8 cellular contexts compared by ENCODE assay signal in the genomic region with DNA sequence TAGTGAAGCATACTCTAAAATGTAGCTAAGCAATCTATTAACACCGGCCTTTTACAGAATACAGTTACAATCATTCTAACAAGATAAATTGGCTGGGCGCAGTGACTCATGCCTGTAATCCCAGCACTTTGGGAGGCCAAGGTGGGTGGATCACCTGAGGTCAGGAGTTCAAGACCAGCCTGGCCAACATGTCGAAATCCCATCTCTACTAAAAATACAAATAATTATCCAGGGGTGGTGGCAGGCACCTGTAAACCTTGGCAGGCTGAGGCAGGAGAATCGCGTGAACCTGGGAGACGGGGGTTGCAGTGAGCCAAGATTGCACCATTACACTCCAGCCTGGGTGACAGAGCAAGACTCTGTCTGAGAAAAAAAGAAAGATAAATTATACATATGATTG. TPM values are rescaled to one million over a fixed set of nuclear protein-coding genes. Genes with fewer than 3 reads are reported as not detected.
DNase-seq lines count a peak whose midpoint lies in the region; ATAC-seq, FAIRE-seq and TF ChIP-seq lines count a peak whose summit lies in the region.
"Not testable (repeated sequence)": the region's sequence is repeated elsewhere in the genome, so short reads cannot be mapped to it uniquely, and the experiment has no call there.
"Had no signal": no experiment of that assay in that cellular context is flagged by ENCODE, and none has a peak within 500 bp of the region (broad histone marks: within the 10 kb centered on the region; RNA-seq: fewer than 3 reads in every experiment).

No MANE protein-coding gene starts in this region.

- H3K27me3 ChIP-seq in K562 (ENCODE audit: control insufficient read depth in 2 of 2, insufficient read depth in 2 of 2, low read length in 2 of 2); liver (ENCODE audit: control insufficient read depth in 4 of 4, insufficient read depth in 4 of 4, low read length in 3 of 4); right lobe of liver: not testable (repeated sequence)

- H3K27ac ChIP-seq in RWPE1 (peak overlapping the region; percentile 26; the same call in 1 of the 2 replicates), liver (ENCODE audit: low read depth in 1 of 2, low read length in 2 of 2) (peak overlapping the region in 1 of 2 donors; percentile 20), right lobe of liver (peak overlapping the region in 1 of 3 donors; percentile 42)
- H3K27ac ChIP-seq in K562 (ENCODE audit: extremely low read depth, low read depth, low read length), result not testable (repeated sequence)

- TF ChIP-seq POLR2A in K562 (conservative IDR thresholded peaks at IDR 0.05); right lobe of liver (IDR thresholded peaks at IDR 0.05): not testable (repeated sequence)

- TF ChIP-seq EP300 in K562 (IDR thresholded peaks at IDR 0.05; ENCODE audit: low read length), result not testable (repeated sequence)

- H3K4me1 ChIP-seq in K562 (replicated peaks in 1 of 2; ENCODE audit: control insufficient read depth in 2 of 2, insufficient read depth in 2 of 2, low read length in 2 of 2), result not testable (repeated sequence)
- H3K4me1 ChIP-seq in liver (ENCODE audit: control insufficient read depth in 4 of 4, insufficient read depth in 4 of 4, low read length in 3 of 4) (peaks cover 4 to 18% (median 15%) of the 10 kb centered on the region in 4 donors), right lobe of liver (peaks cover 0 to 28% (median 10%) of the 10 kb centered on the region in 4 donors)

- TF ChIP-seq RAD21 in K562 (CRISPR knock-in tag; conservative IDR thresholded peaks at IDR 0.05 in 1 of 2, IDR thresholded peaks at IDR 0.05 in 1 of 2), result not testable (repeated sequence)
- TF ChIP-seq RAD21 in liver (IDR thresholded peaks at IDR 0.05), result peak; percentile 17 to 26

- H3K4me2 ChIP-seq in K562 (ENCODE audit: insufficient read depth, low read length), result not testable (repeated sequence)

- POLR2A ChIA-PET in RWPE1 (lab: Yijun Ruan, JAX; ENCODE audit: low non-redundant PET); K562 (lab: Yijun Ruan, JAX): not testable (repeated sequence)
- POLR2A ChIA-PET in MCF 10A (lab: Yijun Ruan, JAX), result interaction anchor here (0.6 to 1.4 kb wide), 3 partner anchors 15 to 54 kb away, joined by 3 to 5 read pairs (median 3); a partner anchor contains a TSS

- ATAC-seq in K562, result not testable (repeated sequence)
- ATAC-seq in esophagus mucosa (peak; percentile 62), left lobe of liver (peak; percentile 86), right lobe of liver (peak; percentile 80 to 88 (median 85))

- 63% methylated on average over 6 of the region's 6 CpGs for WGBS in K562 (ENCODE audit: insufficient coverage, low coverage, missing lambda C conversion rate)
- 34% methylated on average over 6 of the region's 6 CpGs for WGBS in liver
- 32% methylated on average over 6 of the region's 6 CpGs for WGBS in right lobe of liver (ENCODE audit: insufficient coverage, low coverage, low lambda C conversion rate, missing lambda C conversion rate)

- not testable (repeated sequence) for BruUV-seq in K562 (replicated peaks; lab: Mats Ljungman, UMichigan); MCF 10A (replicated peaks; lab: Mats Ljungman, UMichigan)

- peaks cover 15% of the 10 kb centered on the region for H3K36me3 Mint-ChIP-seq in MCF 10A (ENCODE audit: insufficient read depth, unreplicated experiment)

- CTCF ChIA-PET in RWPE1 (lab: Yijun Ruan, JAX), result interaction anchor here (1.1 kb wide), 1 partner anchor 1079 kb away, joined by 3 read pairs; no protein-coding TSS in a partner anchor
- CTCF ChIA-PET in K562 (lab: Yijun Ruan, JAX; ENCODE audit: low intra/inter-chr PET ratio), result not testable (repeated sequence)
- CTCF ChIA-PET in MCF 10A (lab: Yijun Ruan, JAX), result interaction anchor here (1.0 to 2.0 kb wide), 3 partner anchors 11 to 14 kb away, joined by 3 to 8 read pairs (median 4); no protein-coding TSS in a partner anchor

- in situ Hi-C loops in K562 (cut with MboI), result loop anchor here (25.0 kb wide), 1 partner anchor 422 kb away; no protein-coding TSS in a partner anchor

- not testable (repeated sequence) for H3K79me2 ChIP-seq in K562 (ENCODE audit: control insufficient read depth, insufficient read depth, low read length)

- not testable (repeated sequence) for FAIRE-seq in K562 (lab: Jason Lieb, UNC)

- H3K9me3 ChIP-seq in K562 (replicated peaks; ENCODE audit: control insufficient read depth, insufficient read depth, low read depth, low read length); liver (ENCODE audit: control insufficient read depth in 4 of 4, low read length in 3 of 4); right lobe of liver: not testable (repeated sequence)

- not testable (repeated sequence) for DNase-seq in RWPE1 (ENCODE audit: low spot score); K562 (ENCODE audit: extremely low read depth in 1 of 4, low spot score in 3 of 4)
- DNase-seq in MCF 10A (ENCODE audit: unreplicated experiment) (peak; percentile 58), left lobe of liver (ENCODE audit: low spot score) (peak; percentile 83), right lobe of liver (peak; percentile 59 to 87 (median 82))

- intact Hi-C loops in K562 (cut with micrococcal nuclease), result loop anchor here (10.0 kb wide), 1 partner anchor 624 kb away; no protein-coding TSS in a partner anchor
- intact Hi-C loops in MCF 10A (cut with micrococcal nuclease); right lobe of liver (cut with DNase I): not testable (repeated sequence)

- H3K4me1 Mint-ChIP-seq in MCF 10A (ENCODE audit: insufficient read depth, unreplicated experiment), result not testable (repeated sequence)

- H3K9ac ChIP-seq in K562 (ENCODE audit: insufficient read depth in 1 of 2, low read depth in 2 of 2, low read length in 2 of 2); liver (ENCODE audit: low read depth in 1 of 2, low read length in 2 of 2): not testable (repeated sequence)

- not testable (repeated sequence) for H3K36me3 ChIP-seq in K562 (ENCODE audit: control insufficient read depth, insufficient read depth, low read length); liver (ENCODE audit: control insufficient read depth in 4 of 4, insufficient read depth in 3 of 4, low read depth in 1 of 4, low read length in 3 of 4); right lobe of liver

- H3K4me3 Mint-ChIP-seq in MCF 10A (ENCODE audit: unreplicated experiment), result not testable (repeated sequence)

- H3K27ac Mint-ChIP-seq in MCF 10A (ENCODE audit: low read depth, unreplicated experiment), result not testable (repeated sequence)

- not testable (repeated sequence) for H2AFZ ChIP-seq in K562 (ENCODE audit: low read depth, low read length)

- H3K4me3 ChIP-seq in K562; liver (ENCODE audit: low read depth in 1 of 3, low read length in 3 of 3); right lobe of liver: not testable (repeated sequence)

- TF ChIP-seq CTCF in RWPE1 (conservative IDR thresholded peaks at IDR 0.05; ENCODE audit: low read depth); K562 (IDR thresholded peaks at IDR 0.05 in 2 of 3, conservative IDR thresholded peaks at IDR 0.05 in 1 of 3; ENCODE audit: insufficient read depth in 2 of 3, low read depth in 1 of 3, low read length in 3 of 3); MCF 10A (IDR thresholded peaks at IDR 0.05; ENCODE audit: unreplicated experiment); liver (IDR thresholded peaks at IDR 0.05; ENCODE audit: low read depth, low read length, missing input control); right lobe of liver (IDR thresholded peaks at IDR 0.05): not testable (repeated sequence)

- not testable (repeated sequence) for H3K9me1 ChIP-seq in K562 (ENCODE audit: control insufficient read depth, insufficient read depth, low read length)

- not testable (repeated sequence) for H4K20me1 ChIP-seq in K562 (replicated peaks; ENCODE audit: control insufficient read depth, insufficient read depth, low read length)

- not testable (repeated sequence) for H3K27me3 Mint-ChIP-seq in MCF 10A (ENCODE audit: insufficient read depth, unreplicated experiment)

- not testable (repeated sequence) for H3K9me3 Mint-ChIP-seq in MCF 10A (ENCODE audit: unreplicated experiment)

RNA-seq across cellular contexts. Expression of a gene that starts 6.2 kb away (rescaled TPM):
- 20.6 and 28.9 TPM in 2 replicates for total RNA-seq in K562 (2011; cell fraction: chromatin; rRNA removed; ENCODE audit: low replicate concordance)
- total RNA-seq in K562 (2011; cell fraction: nucleolus; rRNA removed), result 13.7 and 14.3 TPM in 2 replicates
- 17.2 and 18.9 TPM in 2 replicates for total RNA-seq in K562 (2011; cell fraction: nucleoplasm; rRNA removed)
- 12.0 and 12.1 TPM in 2 replicates for total RNA-seq in K562 (2014; rRNA removed)
- 17.5 and 27.1 TPM in 2 replicates for total RNA-seq in K562 (2014; rRNA removed; fragmentation: Illumina TruSeq; extraction: Trizol)
- total RNA-seq in K562 (2015; rRNA removed; fragmentation: Illumina TruSeq; extraction: Trizol), result 16.3 and 16.7 TPM in 2 replicates
- 15.6 and 17.0 TPM in 2 replicates for total RNA-seq in K562 (2021)
- 26.5 and 30.6 TPM in 2 replicates for polyA plus RNA-seq in K562 (2011; rRNA removed)
- 5.9 and 12.8 TPM in 2 replicates for polyA plus RNA-seq in K562 (2011; cell fraction: cytosol; rRNA removed)
- 14.2 and 18.3 TPM in 2 replicates for polyA plus RNA-seq in K562 (2011; cell fraction: nucleus; rRNA removed)
- 11.4 and 14.9 TPM in 2 replicates for polyA plus RNA-seq in K562 (2012)
- 18.3 and 19.3 TPM in 2 replicates for polyA plus RNA-seq in K562 (2014; fragmentation: Illumina TruSeq; extraction: Trizol)
- polyA plus RNA-seq in K562 (2014; fragmentation: Nextera tagmentation; extraction: Ambion mirVana), result 10 to 100 TPM; 19.9 to 24.8 TPM
- polyA plus RNA-seq in K562 (2014; rRNA removed), result 15.8 and 17.8 TPM in 2 replicates
- polyA minus RNA-seq in K562 (2011; rRNA and poly(A)+ RNA removed), result 22.3 and 24.0 TPM in 2 replicates
- polyA minus RNA-seq in K562 (2011; cell fraction: cytosol; rRNA and poly(A)+ RNA removed), result 6.1 and 7.3 TPM in 2 replicates
- polyA minus RNA-seq in K562 (2011; cell fraction: nucleus; rRNA and poly(A)+ RNA removed), result 2.8 and 5.6 TPM in 2 replicates
- 17.5 and 19.0 TPM in 2 replicates for total RNA-seq in MCF 10A (2022)
- total RNA-seq in esophagus mucosa, result 30.2 TPM
- 5.9 TPM for total RNA-seq in left lobe of liver
- total RNA-seq in liver, result 10 to 100 TPM in 1 of 2 donors, 1 to 10 TPM in 1; 9.4 to 10.5 TPM
- 1 to 10 TPM; 4.7 to 9.9 TPM for polyA plus RNA-seq in liver
- 10 to 100 TPM in 1 of 6 experiments, 1 to 10 TPM in 5; 5.6 to 10.8 (median 7.3) TPM for total RNA-seq in right lobe of liver

RNA-seq across cellular contexts. Expression of a gene that starts 24.6 kb away (rescaled TPM):
- total RNA-seq in K562 (2011; cell fraction: chromatin; rRNA removed; ENCODE audit: low replicate concordance), result 1.4 and 2.8 TPM in 2 replicates
- total RNA-seq in K562 (2011; cell fraction: nucleolus; rRNA removed), result 0.67 and 1.6 TPM in 2 replicates
- 1.8 and 2.3 TPM in 2 replicates for total RNA-seq in K562 (2011; cell fraction: nucleoplasm; rRNA removed)
- total RNA-seq in K562 (2014; rRNA removed) (0.41 and 0.69 TPM in 2 replicates), K562 (2014; rRNA removed; fragmentation: Illumina TruSeq; extraction: Trizol) (0.80 and 1.1 TPM in 2 replicates), K562 (2015; rRNA removed; fragmentation: Illumina TruSeq; extraction: Trizol) (0.72 and 0.87 TPM in 2 replicates), K562 (2021) (0.13 and 0.53 TPM in 2 replicates), MCF 10A (2022) (0.28 and 0.49 TPM in 2 replicates), esophagus mucosa (0.68 TPM), left lobe of liver (not detected), liver (1 to 10 TPM; 1.9 to 2.1 TPM), right lobe of liver (under 1 TPM in 4 of 6 experiments, not detected in 2; 0.18 to 0.50 (median 0.36) TPM)
- polyA plus RNA-seq in K562 (2011; rRNA removed) (0.84 and 1.1 TPM in 2 replicates), K562 (2014; fragmentation: Illumina TruSeq; extraction: Trizol) (0.78 and 0.83 TPM in 2 replicates), K562 (2014; fragmentation: Nextera tagmentation; extraction: Ambion mirVana) (under 1 TPM; 0.36 to 0.39 TPM), K562 (2014; rRNA removed) (0.46 and 0.50 TPM in 2 replicates), liver (under 1 TPM; 0.18 to 0.50 TPM)
- 0.28 and 0.45 TPM in 2 replicates for polyA plus RNA-seq in K562 (2011; cell fraction: cytosol; rRNA removed)
- 0.38 and 0.80 TPM in 2 replicates for polyA plus RNA-seq in K562 (2011; cell fraction: nucleus; rRNA removed)
- polyA plus RNA-seq in K562 (2012), result 0.16 and 0.25 TPM in 2 replicates
- polyA minus RNA-seq in K562 (2011; rRNA and poly(A)+ RNA removed), result 3.2 and 4.0 TPM in 2 replicates
- 0.76 and 1.5 TPM in 2 replicates for polyA minus RNA-seq in K562 (2011; cell fraction: cytosol; rRNA and poly(A)+ RNA removed)
- polyA minus RNA-seq in K562 (2011; cell fraction: nucleus; rRNA and poly(A)+ RNA removed), result 0.54 and 1.3 TPM in 2 replicates
- total RNA-seq: Calu3 had no signal

RNA-seq across cellular contexts. Expression of a gene that starts 54.5 kb away (rescaled TPM):
- total RNA-seq in K562 (2011; cell fraction: chromatin; rRNA removed; ENCODE audit: low replicate concordance), result 3.0 and 3.6 TPM in 2 replicates
- 1.2 and 1.3 TPM in 2 replicates for total RNA-seq in K562 (2011; cell fraction: nucleolus; rRNA removed)
- total RNA-seq in K562 (2011; cell fraction: nucleoplasm; rRNA removed), result 2.7 and 4.2 TPM in 2 replicates
- total RNA-seq in K562 (2014; rRNA removed) (7.9 and 8.9 TPM in 2 replicates), K562 (2014; rRNA removed; fragmentation: Illumina TruSeq; extraction: Trizol) (7.5 and 7.9 TPM in 2 replicates), K562 (2015; rRNA removed; fragmentation: Illumina TruSeq; extraction: Trizol) (6.4 and 6.8 TPM in 2 replicates), K562 (2021) (7.2 and 7.8 TPM in 2 replicates), MCF 10A (2022) (15.1 and 19.5 TPM in 2 replicates), esophagus mucosa (8.3 TPM), left lobe of liver (3.9 TPM), liver (1 to 10 TPM; 3.7 to 3.9 TPM), right lobe of liver (1 to 10 TPM; 4.1 to 7.9 (median 5.4) TPM)
- polyA plus RNA-seq in K562 (2011; rRNA removed) (4.3 and 4.6 TPM in 2 replicates), K562 (2014; fragmentation: Illumina TruSeq; extraction: Trizol) (8.8 and 11.0 TPM in 2 replicates), K562 (2014; fragmentation: Nextera tagmentation; extraction: Ambion mirVana) (1 to 10 TPM; 8.5 to 9.8 TPM), K562 (2014; rRNA removed) (7.6 and 7.9 TPM in 2 replicates), liver (10 to 100 TPM in 1 of 2 donors, 1 to 10 TPM in 1; 5.7 to 10.1 TPM)
- polyA plus RNA-seq in K562 (2011; cell fraction: cytosol; rRNA removed), result 2.2 and 3.3 TPM in 2 replicates
- 2.5 and 2.7 TPM in 2 replicates for polyA plus RNA-seq in K562 (2011; cell fraction: nucleus; rRNA removed)
- 9.8 and 11.0 TPM in 2 replicates for polyA plus RNA-seq in K562 (2012)
- polyA minus RNA-seq in K562 (2011; rRNA and poly(A)+ RNA removed), result 2.6 and 3.8 TPM in 2 replicates
- 2.6 and 3.1 TPM in 2 replicates for polyA minus RNA-seq in K562 (2011; cell fraction: cytosol; rRNA and poly(A)+ RNA removed)
- polyA minus RNA-seq in K562 (2011; cell fraction: nucleus; rRNA and poly(A)+ RNA removed), result 1.3 and 2.2 TPM in 2 replicates
